ENCODE assay signal across 14 cellular contexts in genomic region chr20:35013421-35014411, GRCh38. TPM values are rescaled to one million over a fixed set of nuclear protein-coding genes. Genes with fewer than 3 reads are reported as not detected.
DNase-seq lines count a peak whose midpoint lies in the region; ATAC-seq and TF ChIP-seq lines count a peak whose summit lies in the region.
"Had no signal": no experiment of that assay in that cellular context is flagged by ENCODE, and none has a peak within 500 bp of the region (broad histone marks: within the 10 kb centered on the region; RNA-seq: fewer than 3 reads in every experiment).

No MANE protein-coding gene starts in this region.

- POLR2A ChIA-PET in HEK293 (lab: Yijun Ruan, JAX): no interaction called here

- peak overlapping the region in 4 of 7 donors; percentile 13 to 69 (median 45) for H3K27ac Mint-ChIP-seq in CD14-positive monocyte
- H3K27ac Mint-ChIP-seq in activated T-helper 17 cell treated with anti-CD3 and anti-CD28 coated beads, Interleukin-2, amount 50 U/mL, for 72 hours: peak overlapping the region; percentile 43
- peak overlapping the region; percentile 18 to 75 (median 28) for H3K27ac Mint-ChIP-seq in nephron

- peaks cover 8 to 77% of the 10 kb centered on the region in 2 experiments; a peak in 2 of 3 replicates for H3K36me3 ChIP-seq in HEK293 (ENCODE audit: control insufficient read depth in 2 of 2, insufficient read depth in 1 of 2, low read length in 2 of 2)

- H3K4me3 ChIP-seq in HEK293 (ENCODE audit: low read depth, low read length): no peak overlapping the region

- H3K4me3 Mint-ChIP-seq in CD14-positive monocyte (no peak overlapping the region), nephron (no peak overlapping the region)
- H3K4me3 Mint-ChIP-seq in activated T-helper 17 cell treated with anti-CD3 and anti-CD28 coated beads, Interleukin-2, amount 50 U/mL, for 72 hours: no peak overlapping the region

- H3K9me3 ChIP-seq in HEK293 (ENCODE audit: control insufficient read depth, insufficient read depth, low read depth, low read length): no peaks in the 10 kb centered on the region

- no peaks in the 10 kb centered on the region for H3K27me3 Mint-ChIP-seq in CD14-positive monocyte (ENCODE audit: low read depth in 3 of 3)
- no peaks in the 10 kb centered on the region for H3K27me3 Mint-ChIP-seq in activated T-helper 17 cell treated with anti-CD3 and anti-CD28 coated beads, Interleukin-2, amount 50 U/mL, for 72 hours
- no peaks in the 10 kb centered on the region for H3K27me3 Mint-ChIP-seq in nephron (ENCODE audit: low read depth)

- CTCF ChIA-PET in HEK293 (lab: Yijun Ruan, JAX): interaction anchor here (1.9 kb wide), 1 partner anchor 140 kb away, joined by 8 read pairs; no protein-coding TSS in a partner anchor

- TF ChIP-seq CTCF in CD14-positive monocyte (IDR thresholded peaks at IDR 0.05) (no peak), HEK293 (tag by site-specific recombination; IDR thresholded peaks at IDR 0.05) (no peak), nephron (IDR thresholded peaks at IDR 0.05; ENCODE audit: unreplicated experiment in 3 of 3) (no peak)

- intact Hi-C loops in CD14-positive monocyte (cut with micrococcal nuclease): no loop called here

- H3K9me3 Mint-ChIP-seq in CD14-positive monocyte (no peaks in the 10 kb centered on the region), nephron (no peaks in the 10 kb centered on the region)
- H3K9me3 Mint-ChIP-seq in activated T-helper 17 cell treated with anti-CD3 and anti-CD28 coated beads, Interleukin-2, amount 50 U/mL, for 72 hours: no peaks in the 10 kb centered on the region

- no peak for ATAC-seq in activated T-helper 17 cell treated with anti-CD3 and anti-CD28 coated beads, Interleukin-2, amount 50 U/mL, for 72 hours (replicated peaks)

- no peak for DNase-seq in CD14-positive monocyte (ENCODE audit: low spot score)
- DNase-seq in putamen (ENCODE audit: low spot score): no peak
- DNase-seq in EL: no peak
- no peak for DNase-seq in stimulated activated CD4-positive, alpha-beta T cell treated with anti-CD3 and anti-CD28 coated beads, Interleukin-4, amount 100 ng/mL, for 1 hour
- DNase-seq: activated CD4-positive, alpha-beta T cell treated with anti-CD3 and anti-CD28 coated beads, Interleukin-2, amount 50 U/mL, for 4 hours; anterior cingulate cortex; GDM1; H7; NCI-H187 treated with DMSO at 0.1 percent for 48 hours; occipital lobe had no signal

- H3K4me1 Mint-ChIP-seq in CD14-positive monocyte: peaks cover 5% of the 10 kb centered on the region
- no peaks in the 10 kb centered on the region for H3K4me1 Mint-ChIP-seq in activated T-helper 17 cell treated with anti-CD3 and anti-CD28 coated beads, Interleukin-2, amount 50 U/mL, for 72 hours
- H3K4me1 Mint-ChIP-seq in nephron: peaks cover 11% of the 10 kb centered on the region

- 0 out of 2 replicates have a peak overlapping the region, but pooled peaks have one; percentile 18 for H3K27ac ChIP-seq in HEK293 (ENCODE audit: extremely low read depth, low read depth, low read length)
- H3K27ac ChIP-seq: C4-2B had no signal

- H3K4me1 ChIP-seq in HEK293 (ENCODE audit: control insufficient read depth, insufficient read depth, low read length): no peaks in the 10 kb centered on the region; the same call in 1 of the 2 replicates

- H3K36me3 Mint-ChIP-seq in CD14-positive monocyte (peaks cover 89 to 100% of the 10 kb centered on the region in 2 donors), nephron (ENCODE audit: low read depth) (peaks cover 68% of the 10 kb centered on the region)
- peaks cover 100% of the 10 kb centered on the region for H3K36me3 Mint-ChIP-seq in activated T-helper 17 cell treated with anti-CD3 and anti-CD28 coated beads, Interleukin-2, amount 50 U/mL, for 72 hours (ENCODE audit: low read depth)

TF ChIP-seq in HEK293, 187 proteins besides CTCF, POLR2A, EP300 and RAD21:
- TF ChIP-seq ZNF341 (tag by site-specific recombination; IDR thresholded peaks at IDR 0.05; ENCODE audit: low read depth) (no peak), MYNN (tag by site-specific recombination; IDR thresholded peaks at IDR 0.05; ENCODE audit: borderline replicate concordance) (no peak)

RNA-seq across cellular contexts. Expression of gene MYH7B, which starts 58.0 kb away (rescaled TPM):
- polyA plus RNA-seq in CD14-positive monocyte: not detected
- total RNA-seq in activated T-helper 17 cell treated with anti-CD3 and anti-CD28 coated beads, Interleukin-2, amount 50 U/mL, for 72 hours: under 1 TPM; 0.24 to 0.29 TPM

RNA-seq across cellular contexts. Expression of gene GSS, which starts 58.1 kb away (rescaled TPM):
- 10 to 100 TPM; 30.4 to 34.0 TPM for polyA plus RNA-seq in CD14-positive monocyte
- 10 to 100 TPM; 54.7 to 57.4 TPM for total RNA-seq in activated T-helper 17 cell treated with anti-CD3 and anti-CD28 coated beads, Interleukin-2, amount 50 U/mL, for 72 hours
